In genomic region chr20:57957397-57958049, GRCh38 we compare ENCODE assay signal across 23 cellular contexts.
DNase-seq lines count a peak whose midpoint lies in the region; ATAC-seq, FAIRE-seq and TF ChIP-seq lines count a peak whose summit lies in the region.
"Had no signal": no experiment of that assay in that cellular context is flagged by ENCODE, and none has a peak within 500 bp of the region (broad histone marks: within the 10 kb centered on the region; RNA-seq: fewer than 3 reads in every experiment).

No MANE protein-coding gene starts in this region.

- 30 to 63% (median 50%) methylated on average over 11 of the region's 11 CpGs for WGBS in small intestine, 3 donors

- no peaks in the 10 kb centered on the region for H3K9me3 Mint-ChIP-seq in CD8-positive, alpha-beta T cell
- H3K9me3 Mint-ChIP-seq: activated T-helper 2 cell treated with anti-CD3 and anti-CD28 coated beads, Interferon-gamma antibody, Interleukin-2, Interleukin-4, amounts not matched to agents 10 μg/mL and 5 μg/mL and 100 μg/mL, durations not matched to agents 14 hours and 24 hours and 36 hours had no signal

- H3K27me3 ChIP-seq in small intestine (ENCODE audit: control insufficient read depth in 2 of 2, insufficient read depth in 2 of 2, low read length in 2 of 2): no peaks in the 10 kb centered on the region
- no peaks in the 10 kb centered on the region for H3K27me3 ChIP-seq in CD8-positive, alpha-beta T cell (ENCODE audit: insufficient read depth, low read length)
- H3K27me3 ChIP-seq: transverse colon had no signal

- no peak overlapping the region for H3K4me3 ChIP-seq in small intestine (ENCODE audit: low read depth in 1 of 2, low read length in 2 of 2)
- H3K4me3 ChIP-seq in CD8-positive, alpha-beta T cell (ENCODE audit: low read depth, low read length): no peak overlapping the region
- H3K4me3 ChIP-seq: SK-N-MC, transverse colon had no signal

- H3K36me3 Mint-ChIP-seq in CD8-positive, alpha-beta T cell: no peaks in the 10 kb centered on the region

- TF ChIP-seq CTCF in CD8-positive, alpha-beta T cell (IDR thresholded peaks at IDR 0.05): no peak
- TF ChIP-seq CTCF in GM13977 (IDR thresholded peaks at IDR 0.05; ENCODE audit: extremely low read depth, insufficient read depth, missing control alignments): no peak

- no peak overlapping the region for H3K4me3 Mint-ChIP-seq in CD8-positive, alpha-beta T cell

- POLR2A ChIA-PET in CD8-positive, alpha-beta T cell (lab: Charles Lee): no interaction called here

- intact Hi-C loops in CD8-positive, alpha-beta T cell (cut with DNase I, micrococcal nuclease): no loop called here

- CTCF ChIA-PET in CD8-positive, alpha-beta T cell (lab: Charles Lee): no interaction called here

- no peaks in the 10 kb centered on the region for H3K4me1 Mint-ChIP-seq in CD8-positive, alpha-beta T cell (ENCODE audit: low read depth)

- in situ Hi-C loops in GM13977 (cut with MboI; ENCODE audit: low pct_unique_long_range_greater_than_20kb, low sequenced_read_pairs, unreplicated experiment): no loop called here

- peak; percentile 95 for DNase-seq in EH (ENCODE audit: low read depth)
- peak; percentile 27 to 39 for DNase-seq in NOMO-1 (lab: John Stamatoyannopoulos, UW; ENCODE audit: unreplicated experiment in 2 of 2)
- peak; percentile 9 for DNase-seq in glomerular visceral epithelial cell (ENCODE audit: extremely low spot score)
- peak; percentile 23 for DNase-seq in small intestine
- no peak for DNase-seq in CD8-positive, alpha-beta T cell
- DNase-seq in GM13977 (ENCODE audit: low spot score): no peak
- no peak for DNase-seq in stimulated activated CD4-positive, alpha-beta T cell treated with anti-CD3 and anti-CD28 coated beads, Interleukin-2, amount 100 ng/mL, for 48 hours
- DNase-seq: cortex of kidney; DMS53; erythroblast; HCEC 1CT; left colon; NCI-H1436; NCI-H446 treated with DMSO at 0.1 percent for 48 hours; right cardiac atrium; stimulated activated CD4-positive, alpha-beta T cell treated with anti-CD3 and anti-CD28 coated beads, Interleukin-4, amount 100 ng/mL, for 24 hours; transverse colon; WERI-Rb-1 had no signal

- H3K27ac ChIP-seq in small intestine (ENCODE audit: low read depth in 1 of 2, low read length in 1 of 2): no peak overlapping the region
- H3K27ac ChIP-seq in CD8-positive, alpha-beta T cell (ENCODE audit: low read depth, low read length): no peak overlapping the region
- H3K27ac ChIP-seq: C4-2B, KMS-11, SK-N-MC, WERI-Rb-1 had no signal

- no peak for ATAC-seq in CD8-positive, alpha-beta T cell
- no peak for ATAC-seq in HG02642 (IDR thresholded peaks at IDR 0.05; ENCODE audit: poor library complexity, unreplicated experiment)
- ATAC-seq: left colon, right cardiac atrium had no signal

- H3K4me1 ChIP-seq in small intestine (ENCODE audit: control insufficient read depth in 2 of 2, insufficient read depth in 1 of 2, low read depth in 1 of 2, low read length in 1 of 2): no peaks in the 10 kb centered on the region
- no peaks in the 10 kb centered on the region for H3K4me1 ChIP-seq in CD8-positive, alpha-beta T cell (ENCODE audit: insufficient read depth, low read length)
- H3K4me1 ChIP-seq: transverse colon had no signal

- H3K36me3 ChIP-seq in small intestine (ENCODE audit: control insufficient read depth in 2 of 2, insufficient read depth in 2 of 2, low read length in 2 of 2): no peaks in the 10 kb centered on the region
- H3K36me3 ChIP-seq in CD8-positive, alpha-beta T cell (ENCODE audit: insufficient read depth, low read length): no peaks in the 10 kb centered on the region
- H3K36me3 ChIP-seq: transverse colon, WERI-Rb-1 had no signal

- FAIRE-seq in small intestine (lab: Jason Lieb, UNC): no peak

- H3K9me3 ChIP-seq in small intestine (ENCODE audit: control insufficient read depth, low read depth): no peaks in the 10 kb centered on the region
- no peaks in the 10 kb centered on the region for H3K9me3 ChIP-seq in CD8-positive, alpha-beta T cell (ENCODE audit: low read length)
- H3K9me3 ChIP-seq: transverse colon had no signal

- peaks cover 4% of the 10 kb centered on the region for H3K27me3 Mint-ChIP-seq in CD8-positive, alpha-beta T cell (ENCODE audit: low read depth)

- no peak overlapping the region for H3K27ac Mint-ChIP-seq in CD8-positive, alpha-beta T cell
- H3K27ac Mint-ChIP-seq: activated T-helper 2 cell treated with anti-CD3 and anti-CD28 coated beads, Interferon-gamma antibody, Interleukin-2, Interleukin-4, amounts not matched to agents 10 μg/mL and 5 μg/mL and 100 μg/mL, durations not matched to agents 14 hours and 24 hours and 36 hours had no signal

Comparison
In these comparisons a context has a peak if more than half of its experiments do, and no peak if none do; other contexts are left out.
1. DNase-seq: peak in EH (single experiment), NOMO-1 (2 of 2), glomerular visceral epithelial cell (single experiment) and small intestine (single experiment); none in CD8-positive, alpha-beta T cell (0 of 7), GM13977 (single experiment) and stimulated activated CD4-positive, alpha-beta T cell treated with anti-CD3 and anti-CD28 coated beads, Interleukin-2, amount 100 ng/mL, for 48 hours (0 of 2).